8 cellular contexts compared by ENCODE assay signal in the genomic region with DNA sequence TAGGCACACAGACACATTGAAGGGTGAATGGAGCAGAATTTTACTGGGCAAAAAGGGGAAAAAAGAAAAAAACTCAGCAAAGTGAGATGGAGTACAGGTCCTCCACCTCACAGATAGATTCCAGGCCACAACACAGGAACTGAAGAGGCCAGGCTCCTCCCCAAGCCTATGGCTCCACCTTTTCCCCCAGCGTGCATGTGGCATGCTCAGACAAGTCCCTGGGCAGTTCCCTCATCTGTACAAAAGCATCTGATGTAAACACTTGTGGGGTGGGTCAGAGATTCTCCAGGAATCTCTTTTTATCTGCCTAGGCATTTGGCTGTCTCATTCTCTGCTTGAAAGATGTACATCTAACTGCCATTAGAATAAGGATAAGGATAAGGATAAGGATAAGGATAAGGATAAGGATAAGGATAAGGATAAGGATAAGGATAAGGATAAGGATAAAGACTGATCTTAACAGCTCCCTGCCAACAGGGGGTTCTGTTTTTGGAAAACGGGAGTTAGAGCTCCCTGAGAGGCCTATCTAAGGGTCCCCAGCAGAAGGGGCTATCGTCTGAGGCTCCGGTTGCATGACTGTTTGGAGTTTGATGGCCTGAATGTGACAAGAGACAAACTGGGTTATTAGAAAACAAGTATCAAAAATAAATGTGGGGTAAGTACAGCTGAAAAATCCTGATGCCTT. TPM values are rescaled to one million over a fixed set of nuclear protein-coding genes. Genes with fewer than 3 reads are reported as not detected.
A peak's percentile ranks its signal among the peaks of the same experiment; 100 is the strongest.
DNase-seq lines count a peak whose midpoint lies in the region; ATAC-seq and TF ChIP-seq lines count a peak whose summit lies in the region.

No MANE protein-coding gene starts in this region.

- H3K4me3 ChIP-seq in mesenchymal stem cell (ENCODE audit: insufficient read depth in 1 of 2, low read depth in 1 of 2, low read length in 2 of 2) (no peak overlapping the region), prostate gland (no peak overlapping the region)

- POLR2A ChIA-PET in activated CD8-positive, alpha-beta T cell treated with anti-CD3 and anti-CD28 coated beads, Interleukin-2, amount 10 ng/mL, durations not matched to agents 7 days and 5 days (lab: Charles Lee), result no interaction called here

- no peak overlapping the region for H3K23ac ChIP-seq in mesenchymal stem cell (ENCODE audit: low read length in 2 of 2)

- in situ Hi-C loops in SK-MEL-5 (cut with HindIII; ENCODE audit: low pct_unique_long_range_greater_than_20kb, low sequenced_read_pairs), result no loop called here

- peak overlapping the region in 1 of 2 experiments; percentile 43 for H2BK12ac ChIP-seq in mesenchymal stem cell (ENCODE audit: low read length in 2 of 2)

- no peak overlapping the region for H3K4me3 Mint-ChIP-seq in activated CD8-positive, alpha-beta T cell treated with anti-CD3 and anti-CD28 coated beads, Interleukin-2, amount 10 ng/mL, durations not matched to agents 7 days and 5 days

- H3K14ac ChIP-seq in mesenchymal stem cell (ENCODE audit: low read length in 2 of 2), result no peak overlapping the region

- TF ChIP-seq CTCF in prostate gland (IDR thresholded peaks at IDR 0.05), result no peak

- H3K9me3 ChIP-seq in mesenchymal stem cell (ENCODE audit: control insufficient read depth, low read length), result no peaks in the 10 kb centered on the region
- no peaks in the 10 kb centered on the region for H3K9me3 ChIP-seq in prostate gland

- H4K91ac ChIP-seq in mesenchymal stem cell (ENCODE audit: low read length), result no peak overlapping the region

- intact Hi-C loops in prostate gland (cut with DNase I), result no loop called here

- CTCF ChIA-PET in activated CD8-positive, alpha-beta T cell treated with anti-CD3 and anti-CD28 coated beads, Interleukin-2, amount 10 ng/mL, durations not matched to agents 7 days and 5 days (lab: Charles Lee), result no interaction called here

- peak; percentile 10 for DNase-seq in SK-MEL-5 (ENCODE audit: low read depth, low spot score)
- peak; percentile 63 for DNase-seq in mesenchymal stem cell
- DNase-seq in HuH-7.5 (ENCODE audit: low spot score), result no peak
- DNase-seq in stimulated activated CD4-positive, alpha-beta T cell treated with anti-CD3 and anti-CD28 coated beads, Interleukin-15, amount 100 ng/mL, for 24 hours, result no peak
- no peak for DNase-seq in activated CD8-positive, alpha-beta T cell treated with anti-CD3 and anti-CD28 coated beads, Interleukin-2, amount 10 ng/mL, durations not matched to agents 7 days and 5 days
- DNase-seq in prostate gland (ENCODE audit: low spot score), result no peak

- H2BK15ac ChIP-seq in mesenchymal stem cell (ENCODE audit: low read depth, poor library complexity, severe bottlenecking), result peak overlapping the region; percentile 83

- no peak overlapping the region for H2BK5ac ChIP-seq in mesenchymal stem cell (ENCODE audit: low read depth, low read length, poor library complexity, severe bottlenecking)

- WGBS in mesenchymal stem cell, result 26% methylated on average over 4 of the region's 4 CpGs
- 64% methylated on average over 4 of the region's 4 CpGs for WGBS in prostate gland

- peak overlapping the region; percentile 59 to 86 for H3K18ac ChIP-seq in mesenchymal stem cell (ENCODE audit: low read depth in 1 of 2, low read length in 2 of 2)

- H2BK120ac ChIP-seq in mesenchymal stem cell (ENCODE audit: low read depth, low read length), result peak overlapping the region; percentile 85

- no peaks in the 10 kb centered on the region for H3K36me3 Mint-ChIP-seq in activated CD8-positive, alpha-beta T cell treated with anti-CD3 and anti-CD28 coated beads, Interleukin-2, amount 10 ng/mL, durations not matched to agents 7 days and 5 days (ENCODE audit: low read depth)

- no peak overlapping the region for H2AK5ac ChIP-seq in mesenchymal stem cell (ENCODE audit: low read length, severe bottlenecking)

- no peak for TF ChIP-seq POLR2A in prostate gland (IDR thresholded peaks at IDR 0.05)

- H3K9ac ChIP-seq in mesenchymal stem cell (ENCODE audit: low read length), result no peak overlapping the region

- ATAC-seq in GM18868 (IDR thresholded peaks at IDR 0.05; ENCODE audit: unreplicated experiment) (peak; percentile 86), HG02852 (IDR thresholded peaks at IDR 0.05; ENCODE audit: unreplicated experiment) (peak; percentile 78)
- ATAC-seq in activated CD8-positive, alpha-beta T cell treated with anti-CD3 and anti-CD28 coated beads, Interleukin-2, amount 10 ng/mL, durations not matched to agents 7 days and 5 days, result no peak

- no peak overlapping the region for H3K27ac Mint-ChIP-seq in activated CD8-positive, alpha-beta T cell treated with anti-CD3 and anti-CD28 coated beads, Interleukin-2, amount 10 ng/mL, durations not matched to agents 7 days and 5 days

- H3K4me1 Mint-ChIP-seq in activated CD8-positive, alpha-beta T cell treated with anti-CD3 and anti-CD28 coated beads, Interleukin-2, amount 10 ng/mL, durations not matched to agents 7 days and 5 days (ENCODE audit: low read depth), result peaks cover 2% of the 10 kb centered on the region

- no peak overlapping the region for H2AFZ ChIP-seq in mesenchymal stem cell (ENCODE audit: low read depth, low read length)

- H3K9me3 Mint-ChIP-seq in activated CD8-positive, alpha-beta T cell treated with anti-CD3 and anti-CD28 coated beads, Interleukin-2, amount 10 ng/mL, durations not matched to agents 7 days and 5 days (ENCODE audit: insufficient read depth), result peaks cover 4% of the 10 kb centered on the region

- H3K4me1 ChIP-seq in mesenchymal stem cell (ENCODE audit: control insufficient read depth, insufficient read depth, low read depth, low read length) (no peaks in the 10 kb centered on the region), prostate gland (replicated peaks) (no peaks in the 10 kb centered on the region)

- H3K27me3 Mint-ChIP-seq in activated CD8-positive, alpha-beta T cell treated with anti-CD3 and anti-CD28 coated beads, Interleukin-2, amount 10 ng/mL, durations not matched to agents 7 days and 5 days (ENCODE audit: low read depth), result no peaks in the 10 kb centered on the region

- H3K36me3 ChIP-seq in mesenchymal stem cell (ENCODE audit: control insufficient read depth in 1 of 2, insufficient read depth in 2 of 2, low read depth in 1 of 2, low read length in 2 of 2) (no peaks in the 10 kb centered on the region), prostate gland (no peaks in the 10 kb centered on the region)

- no peaks in the 10 kb centered on the region for H3K27me3 ChIP-seq in mesenchymal stem cell (ENCODE audit: control insufficient read depth in 1 of 2, insufficient read depth in 1 of 2, low read length in 2 of 2)
- no peaks in the 10 kb centered on the region for H3K27me3 ChIP-seq in prostate gland (replicated peaks; ENCODE audit: insufficient read depth)

- no peak overlapping the region for H3K4me2 ChIP-seq in mesenchymal stem cell (ENCODE audit: low read length, poor library complexity, severe bottlenecking)

- H3K79me1 ChIP-seq in mesenchymal stem cell (replicated peaks; ENCODE audit: low read length, poor library complexity, severe bottlenecking), result no peaks in the 10 kb centered on the region

- peak overlapping the region in 1 of 2 experiments; percentile 7 for H3K4ac ChIP-seq in mesenchymal stem cell (ENCODE audit: low read depth in 1 of 2, low read length in 2 of 2)

- H3K27ac ChIP-seq in mesenchymal stem cell (ENCODE audit: low read length, poor library complexity, severe bottlenecking) (no peak overlapping the region), prostate gland (no peak overlapping the region)

- H4K8ac ChIP-seq in mesenchymal stem cell (ENCODE audit: low read length), result no peak overlapping the region

RNA-seq across cellular contexts. Expression of gene ASXL3, which starts 17.2 kb away (rescaled TPM):
- not detected in 2 replicates for total RNA-seq in SK-MEL-5 (2014; rRNA removed; shearing (Covaris generic))
- polyA plus RNA-seq in SK-MEL-5 (2015; cell fraction: cytosol; rRNA removed), result not detected in 2 replicates
- not detected in 2 replicates for polyA plus RNA-seq in SK-MEL-5 (2015; cell fraction: nucleus; rRNA removed)
- polyA plus RNA-seq in mesenchymal stem cell (2013, experiment 1 of 2), result 0.68 TPM
- 0.63 TPM for polyA plus RNA-seq in mesenchymal stem cell (2013, experiment 2 of 2)
- not detected for total RNA-seq in activated CD8-positive, alpha-beta T cell treated with anti-CD3 and anti-CD28 coated beads, Interleukin-2, amount 10 ng/mL, durations not matched to agents 7 days and 5 days
- 1 to 10 TPM; 5.1 to 7.3 TPM for total RNA-seq in prostate gland

Comparison
In these comparisons a context has a peak if more than half of its experiments do, and no peak if none do; other contexts are left out.
1. DNase-seq: peak in SK-MEL-5 (single experiment) and mesenchymal stem cell (single experiment); none in HuH-7.5 (single experiment), stimulated activated CD4-positive, alpha-beta T cell treated with anti-CD3 and anti-CD28 coated beads, Interleukin-15, amount 100 ng/mL, for 24 hours (single experiment), activated CD8-positive, alpha-beta T cell treated with anti-CD3 and anti-CD28 coated beads, Interleukin-2, amount 10 ng/mL, durations not matched to agents 7 days and 5 days (single experiment) and prostate gland (single experiment).